8 cellular contexts compared by ENCODE assay signal in genomic region chr6:11277275-11278206, GRCh38. TPM values are rescaled to one million over a fixed set of nuclear protein-coding genes. Genes with fewer than 3 reads are reported as not detected.
DNase-seq lines count a peak whose midpoint lies in the region; ATAC-seq lines count a peak whose summit lies in the region.

No MANE protein-coding gene starts in this region.

- no peaks in the 10 kb centered on the region for H3K9me3 Mint-ChIP-seq in T-cell

- H3K36me3 Mint-ChIP-seq in T-cell = peaks cover 44% of the 10 kb centered on the region

- POLR2A ChIA-PET in T-cell (lab: Charles Lee) = interaction anchor here in 1 of 2 donors (0.7 to 1.4 kb wide), 2 partner anchors 45 to 1903 kb away, joined by 3 read pairs; partner anchors contain the start of gene NEDD9

- no peaks in the 10 kb centered on the region for H3K27me3 Mint-ChIP-seq in T-cell

- H3K27ac Mint-ChIP-seq in T-cell = peak overlapping the region; percentile 65 to 86

- H3K4me3 Mint-ChIP-seq in T-cell = peak overlapping the region in 2 of 3 donors; percentile 29 to 61

- H3K4me1 Mint-ChIP-seq in T-cell = peaks cover 51 to 67% (median 56%) of the 10 kb centered on the region in 3 donors

- CTCF ChIA-PET in T-cell (lab: Charles Lee) = interaction anchor here in 1 of 2 donors (0.6 to 0.9 kb wide), 3 partner anchors 42 to 106 kb away, joined by 3 to 4 read pairs (median 4); partner anchors contain the start of gene NEDD9

- peak; percentile 3 for DNase-seq in stimulated activated CD4-positive, alpha-beta T cell treated with anti-CD3 and anti-CD28 coated beads, Interleukin-12 subunit alpha, Interleukin-12 subunit beta, amount 100 ng/mL, for 4 hours
- no peak for DNase-seq in stimulated activated CD4-positive, alpha-beta T cell treated with anti-CD3 and anti-CD28 coated beads, Interleukin-4, amount 100 ng/mL, for 4 hours
- no peak for DNase-seq in T-cell
- DNase-seq in germinal center (ENCODE audit: low spot score) = peak; percentile 37
- peak; percentile 55 for DNase-seq in stimulated activated CD4-positive, alpha-beta T cell treated with anti-CD3 and anti-CD28 coated beads, Interleukin-4, amount 100 ng/mL, for 24 hours
- DNase-seq in NCI-H510A (lab: John Stamatoyannopoulos, UW) = no peak

- ATAC-seq in HG02623 (IDR thresholded peaks at IDR 0.05; ENCODE audit: unreplicated experiment) = peak; percentile 41
- peak in 3 of 4 experiments; percentile 17 to 72 (median 25) for ATAC-seq in T-cell (replicated peaks in 1 of 4)
- ATAC-seq in HG03520 (IDR thresholded peaks at IDR 0.05; ENCODE audit: unreplicated experiment) = no peak

RNA-seq across cellular contexts. Expression of gene NEDD9, which starts 45.1 kb away (rescaled TPM):
- 10 to 100 TPM; 30.8 to 55.3 (median 33.7) TPM for total RNA-seq in T-cell

Comparison
In these comparisons a context has a peak if more than half of its experiments do, and no peak if none do; other contexts are left out.
1. DNase-seq: peak in stimulated activated CD4-positive, alpha-beta T cell treated with anti-CD3 and anti-CD28 coated beads, Interleukin-12 subunit alpha, Interleukin-12 subunit beta, amount 100 ng/mL, for 4 hours (single experiment), germinal center (single experiment) and stimulated activated CD4-positive, alpha-beta T cell treated with anti-CD3 and anti-CD28 coated beads, Interleukin-4, amount 100 ng/mL, for 24 hours (single experiment); none in stimulated activated CD4-positive, alpha-beta T cell treated with anti-CD3 and anti-CD28 coated beads, Interleukin-4, amount 100 ng/mL, for 4 hours (0 of 2), T-cell (0 of 34) and NCI-H510A (single experiment).